Comparison of ENCODE assay signal across 3 cellular contexts in the genomic region with DNA sequence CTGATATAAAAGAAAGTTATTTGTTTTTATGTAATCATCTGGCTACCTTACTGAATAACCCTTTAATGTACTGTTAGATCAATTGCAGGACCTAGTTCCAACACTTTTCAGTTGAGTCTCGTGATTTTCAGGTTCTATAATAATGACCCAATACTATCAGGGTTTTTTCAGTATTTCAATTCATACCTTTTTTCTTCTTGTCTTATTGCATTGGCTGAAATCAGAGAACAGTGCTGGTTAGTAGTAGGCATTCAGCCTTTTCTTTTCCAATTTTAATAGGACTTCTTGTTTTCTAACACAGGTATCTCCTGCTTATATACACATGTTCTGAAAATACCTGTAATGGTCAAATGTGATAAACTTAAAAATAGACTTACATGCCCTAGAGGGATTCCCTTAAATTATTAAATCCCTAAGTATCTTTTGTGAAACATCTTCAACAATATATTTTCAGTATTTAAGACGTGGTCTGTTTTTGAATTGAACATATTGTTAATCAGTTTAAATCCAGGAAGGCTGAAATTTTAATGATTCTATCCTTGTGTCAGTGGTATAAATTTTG.
A peak's percentile ranks its signal among the peaks of the same experiment; 100 is the strongest.
TF ChIP-seq lines count a peak whose summit lies in the region.

No MANE protein-coding gene starts in this region.

TF ChIP-seq in HEK293, 187 proteins besides CTCF, POLR2A, EP300 and RAD21:
- TF ChIP-seq PRDM6 (tag by site-specific recombination; IDR thresholded peaks at IDR 0.05), result no peak
- TF ChIP-seq MZF1 (tag by site-specific recombination; IDR thresholded peaks at IDR 0.05; ENCODE audit: borderline replicate concordance), result peak; percentile 76; the same call in 1 of the 2 replicates
- no peak for TF ChIP-seq ZEB2 (tag by site-specific recombination; IDR thresholded peaks at IDR 0.05)
- TF ChIP-seq SETDB1 (IDR thresholded peaks at IDR 0.05; ENCODE audit: insufficient read length, low read length), result peak; percentile 90

TF ChIP-seq in K562, 482 proteins besides CTCF, POLR2A, EP300 and RAD21:
- TF ChIP-seq, protein P1, sequence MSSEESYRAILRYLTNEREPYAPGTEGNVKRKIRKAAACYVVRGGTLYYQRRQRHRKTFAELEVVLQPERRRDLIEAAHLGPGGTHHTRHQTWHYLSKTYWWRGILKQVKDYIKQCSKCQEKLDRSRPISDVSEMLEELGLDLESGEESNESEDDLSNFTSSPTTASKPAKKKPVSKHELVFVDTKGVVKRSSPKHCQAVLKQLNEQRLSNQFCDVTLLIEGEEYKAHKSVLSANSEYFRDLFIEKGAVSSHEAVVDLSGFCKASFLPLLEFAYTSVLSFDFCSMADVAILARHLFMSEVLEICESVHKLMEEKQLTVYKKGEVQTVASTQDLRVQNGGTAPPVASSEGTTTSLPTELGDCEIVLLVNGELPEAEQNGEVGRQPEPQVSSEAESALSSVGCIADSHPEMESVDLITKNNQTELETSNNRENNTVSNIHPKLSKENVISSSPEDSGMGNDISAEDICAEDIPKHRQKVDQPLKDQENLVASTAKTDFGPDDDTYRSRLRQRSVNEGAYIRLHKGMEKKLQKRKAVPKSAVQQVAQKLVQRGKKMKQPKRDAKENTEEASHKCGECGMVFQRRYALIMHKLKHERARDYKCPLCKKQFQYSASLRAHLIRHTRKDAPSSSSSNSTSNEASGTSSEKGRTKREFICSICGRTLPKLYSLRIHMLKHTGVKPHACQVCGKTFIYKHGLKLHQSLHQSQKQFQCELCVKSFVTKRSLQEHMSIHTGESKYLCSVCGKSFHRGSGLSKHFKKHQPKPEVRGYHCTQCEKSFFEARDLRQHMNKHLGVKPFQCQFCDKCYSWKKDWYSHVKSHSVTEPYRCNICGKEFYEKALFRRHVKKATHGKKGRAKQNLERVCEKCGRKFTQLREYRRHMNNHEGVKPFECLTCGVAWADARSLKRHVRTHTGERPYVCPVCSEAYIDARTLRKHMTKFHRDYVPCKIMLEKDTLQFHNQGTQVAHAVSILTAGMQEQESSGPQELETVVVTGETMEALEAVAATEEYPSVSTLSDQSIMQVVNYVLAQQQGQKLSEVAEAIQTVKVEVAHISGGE (CRISPR knock-in tag; IDR thresholded peaks at IDR 0.05), result no peak
- TF ChIP-seq HSF4 (CRISPR knock-in tag; IDR thresholded peaks at IDR 0.05; ENCODE audit: borderline replicate concordance) (no peak), CREB3L1 (IDR thresholded peaks at IDR 0.05; ENCODE audit: borderline replicate concordance, low read depth) (no peak), SAFB2 (IDR thresholded peaks at IDR 0.05; ENCODE audit: borderline replicate concordance, low read depth, low read length, severe bottlenecking) (no peak), RBM25 (IDR thresholded peaks at IDR 0.05; ENCODE audit: low read depth, low read length, severe bottlenecking) (peak; percentile 65), ZNF551 (CRISPR knock-in tag; IDR thresholded peaks at IDR 0.05) (no peak), ERF (CRISPR knock-in tag; IDR thresholded peaks at IDR 0.05) (no peak), CBX3 (IDR thresholded peaks at IDR 0.05; ENCODE audit: borderline replicate concordance in 1 of 2, low read length in 2 of 2) (0 out of 3 replicates have a peak, but pooled peaks of 1 of the 2 experiments have one; percentile 40)
- TF ChIP-seq, protein P2, sequence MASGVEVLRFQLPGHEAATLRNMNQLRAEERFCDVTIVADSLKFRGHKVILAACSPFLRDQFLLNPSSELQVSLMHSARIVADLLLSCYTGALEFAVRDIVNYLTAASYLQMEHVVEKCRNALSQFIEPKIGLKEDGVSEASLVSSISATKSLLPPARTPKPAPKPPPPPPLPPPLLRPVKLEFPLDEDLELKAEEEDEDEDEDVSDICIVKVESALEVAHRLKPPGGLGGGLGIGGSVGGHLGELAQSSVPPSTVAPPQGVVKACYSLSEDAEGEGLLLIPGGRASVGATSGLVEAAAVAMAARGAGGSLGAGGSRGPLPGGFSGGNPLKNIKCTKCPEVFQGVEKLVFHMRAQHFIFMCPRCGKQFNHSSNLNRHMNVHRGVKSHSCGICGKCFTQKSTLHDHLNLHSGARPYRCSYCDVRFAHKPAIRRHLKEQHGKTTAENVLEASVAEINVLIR (CRISPR knock-in tag; IDR thresholded peaks at IDR 0.05), result no peak

TF ChIP-seq in SK-N-SH, 30 proteins besides CTCF, POLR2A, EP300 and RAD21:
- TF ChIP-seq, protein P3, sequence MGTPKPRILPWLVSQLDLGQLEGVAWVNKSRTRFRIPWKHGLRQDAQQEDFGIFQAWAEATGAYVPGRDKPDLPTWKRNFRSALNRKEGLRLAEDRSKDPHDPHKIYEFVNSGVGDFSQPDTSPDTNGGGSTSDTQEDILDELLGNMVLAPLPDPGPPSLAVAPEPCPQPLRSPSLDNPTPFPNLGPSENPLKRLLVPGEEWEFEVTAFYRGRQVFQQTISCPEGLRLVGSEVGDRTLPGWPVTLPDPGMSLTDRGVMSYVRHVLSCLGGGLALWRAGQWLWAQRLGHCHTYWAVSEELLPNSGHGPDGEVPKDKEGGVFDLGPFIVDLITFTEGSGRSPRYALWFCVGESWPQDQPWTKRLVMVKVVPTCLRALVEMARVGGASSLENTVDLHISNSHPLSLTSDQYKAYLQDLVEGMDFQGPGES (IDR thresholded peaks at IDR 0.05; ENCODE audit: low read depth, low read length), result no peak
- TF ChIP-seq EZH2phosphoT487 (IDR thresholded peaks at IDR 0.05; ENCODE audit: borderline replicate concordance, low read depth) (no peak), POLR2AphosphoS5 (IDR thresholded peaks at IDR 0.05; ENCODE audit: low read depth, low read length) (no peak), NRF1 (IDR thresholded peaks at IDR 0.05; ENCODE audit: low read depth, low read length) (no peak), GATA2 (CRISPR knock-in tag; IDR thresholded peaks at IDR 0.05) (no peak), NFIC (IDR thresholded peaks at IDR 0.05; ENCODE audit: borderline replicate concordance) (no peak), SMC3 (IDR thresholded peaks at IDR 0.05; ENCODE audit: low read depth, low read length) (no peak), TEAD4 (IDR thresholded peaks at IDR 0.05; ENCODE audit: borderline replicate concordance, insufficient read depth) (no peak), FOXM1 (IDR thresholded peaks at IDR 0.05; ENCODE audit: low read depth) (no peak), YY1 (IDR thresholded peaks at IDR 0.05; ENCODE audit: low read depth) (no peak), FOXJ3 (CRISPR knock-in tag; IDR thresholded peaks at IDR 0.05) (no peak), REST (IDR thresholded peaks at IDR 0.05; ENCODE audit: low read depth, low read length) (no peak), JUND (IDR thresholded peaks at IDR 0.05) (no peak), GABPA (IDR thresholded peaks at IDR 0.05; ENCODE audit: low read depth) (no peak), RXRA (IDR thresholded peaks at IDR 0.05; ENCODE audit: borderline replicate concordance, low read depth) (no peak), ELF1 (IDR thresholded peaks at IDR 0.05) (no peak)
- TF ChIP-seq, protein P4, sequence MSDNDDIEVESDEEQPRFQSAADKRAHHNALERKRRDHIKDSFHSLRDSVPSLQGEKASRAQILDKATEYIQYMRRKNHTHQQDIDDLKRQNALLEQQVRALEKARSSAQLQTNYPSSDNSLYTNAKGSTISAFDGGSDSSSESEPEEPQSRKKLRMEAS (IDR thresholded peaks at IDR 0.05; ENCODE audit: low read depth), result no peak
- TF ChIP-seq, protein P5, sequence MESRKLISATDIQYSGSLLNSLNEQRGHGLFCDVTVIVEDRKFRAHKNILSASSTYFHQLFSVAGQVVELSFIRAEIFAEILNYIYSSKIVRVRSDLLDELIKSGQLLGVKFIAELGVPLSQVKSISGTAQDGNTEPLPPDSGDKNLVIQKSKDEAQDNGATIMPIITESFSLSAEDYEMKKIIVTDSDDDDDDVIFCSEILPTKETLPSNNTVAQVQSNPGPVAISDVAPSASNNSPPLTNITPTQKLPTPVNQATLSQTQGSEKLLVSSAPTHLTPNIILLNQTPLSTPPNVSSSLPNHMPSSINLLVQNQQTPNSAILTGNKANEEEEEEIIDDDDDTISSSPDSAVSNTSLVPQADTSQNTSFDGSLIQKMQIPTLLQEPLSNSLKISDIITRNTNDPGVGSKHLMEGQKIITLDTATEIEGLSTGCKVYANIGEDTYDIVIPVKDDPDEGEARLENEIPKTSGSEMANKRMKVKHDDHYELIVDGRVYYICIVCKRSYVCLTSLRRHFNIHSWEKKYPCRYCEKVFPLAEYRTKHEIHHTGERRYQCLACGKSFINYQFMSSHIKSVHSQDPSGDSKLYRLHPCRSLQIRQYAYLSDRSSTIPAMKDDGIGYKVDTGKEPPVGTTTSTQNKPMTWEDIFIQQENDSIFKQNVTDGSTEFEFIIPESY (IDR thresholded peaks at IDR 0.05; ENCODE audit: borderline replicate concordance, low read depth), result no peak
- TF ChIP-seq, protein P6, sequence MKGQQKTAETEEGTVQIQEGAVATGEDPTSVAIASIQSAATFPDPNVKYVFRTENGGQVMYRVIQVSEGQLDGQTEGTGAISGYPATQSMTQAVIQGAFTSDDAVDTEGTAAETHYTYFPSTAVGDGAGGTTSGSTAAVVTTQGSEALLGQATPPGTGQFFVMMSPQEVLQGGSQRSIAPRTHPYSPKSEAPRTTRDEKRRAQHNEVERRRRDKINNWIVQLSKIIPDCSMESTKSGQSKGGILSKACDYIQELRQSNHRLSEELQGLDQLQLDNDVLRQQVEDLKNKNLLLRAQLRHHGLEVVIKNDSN (IDR thresholded peaks at IDR 0.05; ENCODE audit: borderline replicate concordance, low read depth), result no peak
